20 cellular contexts compared by ENCODE assay signal in genomic region chr20:53929399-53929798, GRCh38.
"Had no signal": no experiment of that assay in that cellular context is flagged by ENCODE, and none has a peak within 500 bp of the region (broad histone marks: within the 10 kb centered on the region; RNA-seq: fewer than 3 reads in every experiment).

No MANE protein-coding gene starts in this region.

- H2AFZ ChIP-seq: parathyroid adenoma had no signal

- DNase-seq: activated CD4-positive, alpha-beta T cell treated with anti-CD3 and anti-CD28 coated beads for 36 hours; activated CD8-positive, alpha-beta T cell treated with anti-CD3 and anti-CD28 coated beads for 36 hours; activated effector memory CD4-positive, alpha-beta T cell treated with Interleukin-2 at 50 U/mL for 16 hours; activated T-cell treated with anti-CD3 and anti-CD28 coated beads, Interleukin-2, amount 50 U/mL, for 4 hours; amniotic stem cell; caudate nucleus; islet precursor cell; natural killer cell; stimulated activated CD4-positive, alpha-beta T cell treated with anti-CD3 and anti-CD28 coated beads, Interleukin-12 subunit alpha, Interleukin-12 subunit beta, amount 100 ng/mL, for 4 hours; stimulated activated CD4-positive, alpha-beta T cell treated with anti-CD3 and anti-CD28 coated beads, Interleukin-2, amount 100 ng/mL, for 48 hours; stimulated activated naive CD4-positive, alpha-beta T cell; substantia nigra; WERI-Rb-1 had no signal

- H3K27ac Mint-ChIP-seq: activated naive CD4-positive, alpha-beta T cell treated with anti-CD3 and anti-CD28 coated beads, Interleukin-2, amount 50 U/mL, for 24 hours; T-helper 1 cell treated with Interleukin-12 subunit alpha and Interleukin-12 subunit beta and Interleukin-4 antibody, amounts not matched to agents 30 μg/mL and 1 μg/mL, for 36 hours had no signal

- H3K27ac ChIP-seq: parathyroid adenoma, WERI-Rb-1 had no signal

- H3K4me3 ChIP-seq: mucosa of descending colon, tibial nerve had no signal

- H3K36me3 Mint-ChIP-seq: activated naive CD4-positive, alpha-beta T cell treated with anti-CD3 and anti-CD28 coated beads, Interleukin-2, amount 50 U/mL, for 24 hours; natural killer cell had no signal

- H3K9me3 ChIP-seq: mucosa of descending colon, neutrophil, tibial nerve had no signal

- H3K27me3 Mint-ChIP-seq: activated CD4-positive, alpha-beta T cell treated with anti-CD3 and anti-CD28 coated beads for 36 hours; activated CD8-positive, alpha-beta T cell treated with anti-CD3 and anti-CD28 coated beads for 36 hours; activated naive CD4-positive, alpha-beta T cell treated with anti-CD3 and anti-CD28 coated beads, Interleukin-2, amount 50 U/mL, for 24 hours had no signal

- H3K79me2 ChIP-seq: parathyroid adenoma had no signal

- H3K9ac ChIP-seq: parathyroid adenoma had no signal

- H3K4me1 ChIP-seq: parathyroid adenoma had no signal

- H3K36me3 ChIP-seq: neutrophil, tibial nerve, WERI-Rb-1 had no signal

- H3K27me3 ChIP-seq: neutrophil, tibial nerve had no signal

- H3K9me3 Mint-ChIP-seq: activated naive CD4-positive, alpha-beta T cell treated with anti-CD3 and anti-CD28 coated beads, Interleukin-2, amount 50 U/mL, for 24 hours; activated T-cell treated with anti-CD3 and anti-CD28 coated beads, Interleukin-2, amount 50 U/mL, for 4 hours; natural killer cell; T-helper 1 cell treated with Interleukin-12 subunit alpha and Interleukin-12 subunit beta and Interleukin-4 antibody, amounts not matched to agents 30 μg/mL and 1 μg/mL, for 36 hours had no signal

- ATAC-seq: activated CD4-positive, alpha-beta T cell treated with anti-CD3 and anti-CD28 coated beads for 36 hours; activated T-cell treated with anti-CD3 and anti-CD28 coated beads, Interleukin-2, amount 50 U/mL, for 4 hours; esophagus mucosa; mucosa of descending colon; natural killer cell had no signal

- H3K4me3 Mint-ChIP-seq: activated CD4-positive, alpha-beta T cell treated with anti-CD3 and anti-CD28 coated beads for 36 hours; activated CD8-positive, alpha-beta T cell treated with anti-CD3 and anti-CD28 coated beads for 36 hours; activated naive CD4-positive, alpha-beta T cell treated with anti-CD3 and anti-CD28 coated beads, Interleukin-2, amount 50 U/mL, for 24 hours; activated T-cell treated with anti-CD3 and anti-CD28 coated beads, Interleukin-2, amount 50 U/mL, for 4 hours; natural killer cell; T-helper 1 cell treated with Interleukin-12 subunit alpha and Interleukin-12 subunit beta and Interleukin-4 antibody, amounts not matched to agents 30 μg/mL and 1 μg/mL, for 36 hours had no signal
